Comparison of ENCODE assay signal across 15 cellular contexts in genomic region chr10:98430427-98430826, GRCh38. TPM values are rescaled to one million over a fixed set of nuclear protein-coding genes. Genes with fewer than 3 reads are reported as not detected.
DNase-seq lines count a peak whose midpoint lies in the region; ATAC-seq and TF ChIP-seq lines count a peak whose summit lies in the region.
"Had no signal": no experiment of that assay in that cellular context is flagged by ENCODE, and none has a peak within 500 bp of the region (broad histone marks: within the 10 kb centered on the region; RNA-seq: fewer than 3 reads in every experiment).

No MANE protein-coding gene starts in this region.

- H3K27me3 ChIP-seq in left ventricle myocardium inferior (ENCODE audit: low read depth): no peaks in the 10 kb centered on the region
- H3K27me3 ChIP-seq in osteoblast (ENCODE audit: insufficient read depth, low read length): no peaks in the 10 kb centered on the region
- H3K27me3 ChIP-seq: BLaER1 had no signal

- no peak overlapping the region for H2AFZ ChIP-seq in osteoblast (ENCODE audit: low read length)

- intact Hi-C loops in activated CD4-positive, alpha-beta T cell treated with anti-CD3 and anti-CD28 coated beads, Interleukin-2, amount 10 ng/mL, durations not matched to agents 24 days and 14 days (cut with micrococcal nuclease): no loop called here
- intact Hi-C loops in left ventricle myocardium inferior (cut with micrococcal nuclease) (no loop called here), Right ventricle myocardium superior (cut with DNase I) (no loop called here)

- peaks cover 49% of the 10 kb centered on the region for H3K36me3 Mint-ChIP-seq in activated CD4-positive, alpha-beta T cell treated with anti-CD3 and anti-CD28 coated beads, Interleukin-2, amount 10 ng/mL, durations not matched to agents 24 days and 14 days (ENCODE audit: low read depth)

- TF ChIP-seq CTCF in left ventricle myocardium inferior (IDR thresholded peaks at IDR 0.05; ENCODE audit: borderline replicate concordance) (no peak), osteoblast (IDR thresholded peaks at IDR 0.05; ENCODE audit: extremely low read depth, low read depth, low read length) (no peak)

- H3K27ac ChIP-seq in left ventricle myocardium inferior (replicated peaks): peak overlapping the region; percentile 83
- no peak overlapping the region for H3K27ac ChIP-seq in osteoblast (ENCODE audit: low read depth, low read length)
- H3K27ac ChIP-seq: 22Rv1, BLaER1 had no signal

- no peak overlapping the region for H3K4me2 ChIP-seq in osteoblast (ENCODE audit: insufficient read depth, low read length)
- H3K4me2 ChIP-seq: BLaER1 had no signal

- H3K36me3 ChIP-seq in left ventricle myocardium inferior: peaks cover 95% of the 10 kb centered on the region
- H3K36me3 ChIP-seq in osteoblast (ENCODE audit: insufficient read depth, low read length): peaks cover 53% of the 10 kb centered on the region

- DNase-seq in activated CD4-positive, alpha-beta T cell treated with anti-CD3 and anti-CD28 coated beads, Interleukin-2, amount 10 ng/mL, durations not matched to agents 24 days and 14 days: no peak
- DNase-seq in activated CD4-positive, alpha-beta T cell treated with anti-CD3 and anti-CD28 coated beads for 4 hours: no peak
- DNase-seq in left ventricle myocardium inferior (no peak), Right ventricle myocardium superior (no peak), osteoblast (ENCODE audit: insufficient read length, low spot score, missing footprints) (peak; percentile 52), HUDEP-2 (lab: John Stamatoyannopoulos, UW; ENCODE audit: unreplicated experiment in 76 of 76) (no peak), RPMI8226 (no peak)
- DNase-seq: AML-193; Caco-2; CD8-positive, alpha-beta memory T cell; DND-41; GDM1 had no signal

- H3K4me1 ChIP-seq in left ventricle myocardium inferior (peaks cover 23% of the 10 kb centered on the region), osteoblast (ENCODE audit: insufficient read depth, low read length) (peaks cover 6% of the 10 kb centered on the region)
- H3K4me1 ChIP-seq: BLaER1, Caco-2, HAP-1 had no signal

- no peak for ATAC-seq in Right ventricle myocardium superior (ENCODE audit: poor library complexity)

- H3K9me3 Mint-ChIP-seq in activated CD4-positive, alpha-beta T cell treated with anti-CD3 and anti-CD28 coated beads, Interleukin-2, amount 10 ng/mL, durations not matched to agents 24 days and 14 days: peaks cover 3% of the 10 kb centered on the region

- no peaks in the 10 kb centered on the region for H3K79me2 ChIP-seq in osteoblast (ENCODE audit: insufficient read depth, low read length)

- H3K27me3 Mint-ChIP-seq in activated CD4-positive, alpha-beta T cell treated with anti-CD3 and anti-CD28 coated beads, Interleukin-2, amount 10 ng/mL, durations not matched to agents 24 days and 14 days: no peaks in the 10 kb centered on the region
- H3K27me3 Mint-ChIP-seq: CD8-positive, alpha-beta memory T cell had no signal

- H3K27ac Mint-ChIP-seq in activated CD4-positive, alpha-beta T cell treated with anti-CD3 and anti-CD28 coated beads, Interleukin-2, amount 10 ng/mL, durations not matched to agents 24 days and 14 days: peak overlapping the region; percentile 1

- no peaks in the 10 kb centered on the region for H3K4me1 Mint-ChIP-seq in activated CD4-positive, alpha-beta T cell treated with anti-CD3 and anti-CD28 coated beads, Interleukin-2, amount 10 ng/mL, durations not matched to agents 24 days and 14 days
- H3K4me1 Mint-ChIP-seq: CD8-positive, alpha-beta memory T cell had no signal

- no peak overlapping the region for H3K4me3 Mint-ChIP-seq in activated CD4-positive, alpha-beta T cell treated with anti-CD3 and anti-CD28 coated beads, Interleukin-2, amount 10 ng/mL, durations not matched to agents 24 days and 14 days
- H3K4me3 Mint-ChIP-seq: CD8-positive, alpha-beta memory T cell had no signal

- H3K4me3 ChIP-seq in left ventricle myocardium inferior: no peak overlapping the region
- no peak overlapping the region for H3K4me3 ChIP-seq in osteoblast (ENCODE audit: insufficient read depth, low read length)
- H3K4me3 ChIP-seq: BLaER1, HAP-1 had no signal

- H3K9me3 ChIP-seq in left ventricle myocardium inferior (replicated peaks) (peaks cover 11% of the 10 kb centered on the region), osteoblast (ENCODE audit: low read depth, low read length) (no peaks in the 10 kb centered on the region)
- H3K9me3 ChIP-seq: Caco-2, HAP-1 had no signal

- no peaks in the 10 kb centered on the region for H4K20me1 ChIP-seq in osteoblast (ENCODE audit: insufficient read depth, low read length)
- H4K20me1 ChIP-seq: BLaER1 had no signal

RNA-seq across cellular contexts. Expression of gene PYROXD2, which starts 15.4 kb away (rescaled TPM):
- total RNA-seq in activated CD4-positive, alpha-beta T cell treated with anti-CD3 and anti-CD28 coated beads, Interleukin-2, amount 10 ng/mL, durations not matched to agents 24 days and 14 days: 2.3 and 4.3 TPM in 2 replicates
- 10.4 TPM for total RNA-seq in left ventricle myocardium inferior
- total RNA-seq in Right ventricle myocardium superior: 8.4 TPM
- total RNA-seq in osteoblast: 11.6 and 12.4 TPM in 2 replicates

RNA-seq across cellular contexts. Expression of gene HPS1, which starts 16.3 kb away (rescaled TPM):
- 58.6 and 61.5 TPM in 2 replicates for total RNA-seq in activated CD4-positive, alpha-beta T cell treated with anti-CD3 and anti-CD28 coated beads, Interleukin-2, amount 10 ng/mL, durations not matched to agents 24 days and 14 days
- 31.9 TPM for total RNA-seq in left ventricle myocardium inferior
- 25.6 TPM for total RNA-seq in Right ventricle myocardium superior
- 52.1 and 61.9 TPM in 2 replicates for total RNA-seq in osteoblast
